In the genomic region with DNA sequence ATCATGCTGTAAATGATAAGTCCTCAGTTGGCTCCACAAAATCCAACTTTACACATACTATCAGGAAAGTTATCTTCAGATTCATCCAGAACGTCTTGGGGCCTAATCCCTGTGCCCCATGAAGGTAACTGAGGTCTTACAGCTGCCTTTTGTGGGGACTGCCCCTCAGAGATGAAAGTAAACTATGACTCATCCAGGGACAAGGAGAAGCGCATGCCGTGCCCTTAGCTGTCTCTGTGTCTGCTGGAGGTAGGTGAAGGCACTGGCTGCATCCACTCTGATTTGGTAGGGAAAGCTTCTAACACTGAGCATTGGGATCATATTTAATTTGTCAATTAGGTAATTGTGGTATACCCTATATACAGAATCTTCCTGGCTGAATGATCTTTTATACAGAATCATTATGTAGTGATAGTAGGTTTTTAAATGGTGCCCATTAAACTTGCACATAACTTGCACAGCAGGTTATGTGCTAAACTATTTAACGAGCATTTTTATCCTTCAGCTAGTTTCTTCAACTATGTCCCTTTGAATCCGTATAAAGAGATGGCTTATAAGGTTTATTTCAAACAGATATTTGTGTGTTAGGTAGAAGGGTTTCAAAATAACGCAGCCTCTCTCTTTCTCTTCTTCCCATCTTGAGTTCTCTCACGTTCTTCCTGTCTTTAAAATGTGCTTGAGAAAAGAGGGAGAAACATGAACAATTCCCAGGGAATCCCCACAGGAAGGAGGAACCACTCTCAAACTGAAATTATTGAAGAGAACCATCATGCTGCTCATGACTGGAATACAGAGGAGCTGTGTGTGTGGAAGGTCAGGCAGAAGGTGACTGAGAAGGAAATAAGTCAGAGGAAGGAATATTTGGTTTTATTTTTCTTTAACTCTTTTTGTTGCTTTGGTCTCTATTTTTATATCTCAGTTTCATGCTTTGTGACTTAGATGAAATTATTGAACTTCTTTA, we compare ENCODE assay signal across 8 cellular contexts.
DNase-seq lines count a peak whose midpoint lies in the region; ATAC-seq and TF ChIP-seq lines count a peak whose summit lies in the region.

No MANE protein-coding gene starts in this region.

- no peak overlapping the region for H3K4me3 Mint-ChIP-seq in activated T-helper 1 cell treated with anti-CD3 and anti-CD28 coated beads, Interleukin-12 subunit alpha, Interleukin-12 subunit beta, Interleukin-2, Interleukin-4 antibody, amounts not matched to agents 30 ng/mL and 10 ng/mL and 1 ng/mL, durations not matched to agents 14 hours and 24 hours and 36 hours

- no peak overlapping the region for H3K27ac Mint-ChIP-seq in activated T-helper 1 cell treated with anti-CD3 and anti-CD28 coated beads, Interleukin-12 subunit alpha, Interleukin-12 subunit beta, Interleukin-2, Interleukin-4 antibody, amounts not matched to agents 30 ng/mL and 10 ng/mL and 1 ng/mL, durations not matched to agents 14 hours and 24 hours and 36 hours

- H3K4me1 ChIP-seq in left lung: no peaks in the 10 kb centered on the region

- peaks cover 2% of the 10 kb centered on the region for H3K27me3 Mint-ChIP-seq in activated T-helper 1 cell treated with anti-CD3 and anti-CD28 coated beads, Interleukin-12 subunit alpha, Interleukin-12 subunit beta, Interleukin-2, Interleukin-4 antibody, amounts not matched to agents 30 ng/mL and 10 ng/mL and 1 ng/mL, durations not matched to agents 14 hours and 24 hours and 36 hours (ENCODE audit: insufficient read depth)

- no peak overlapping the region for H3K4me3 ChIP-seq in left lung

- ATAC-seq in GM18867 (IDR thresholded peaks at IDR 0.05; ENCODE audit: unreplicated experiment) (peak; percentile 96), GM21515 (IDR thresholded peaks at IDR 0.05; ENCODE audit: unreplicated experiment) (peak; percentile 90), HG03457 (IDR thresholded peaks at IDR 0.05; ENCODE audit: unreplicated experiment) (peak; percentile 91), left lung (peak; percentile 33)

- H3K9me3 Mint-ChIP-seq in activated T-helper 1 cell treated with anti-CD3 and anti-CD28 coated beads, Interleukin-12 subunit alpha, Interleukin-12 subunit beta, Interleukin-2, Interleukin-4 antibody, amounts not matched to agents 30 ng/mL and 10 ng/mL and 1 ng/mL, durations not matched to agents 14 hours and 24 hours and 36 hours: no peaks in the 10 kb centered on the region

- no peak for TF ChIP-seq CTCF in left lung (IDR thresholded peaks at IDR 0.05)

- H3K9me3 ChIP-seq in left lung: no peaks in the 10 kb centered on the region

- peaks cover 10% of the 10 kb centered on the region for H3K36me3 Mint-ChIP-seq in activated T-helper 1 cell treated with anti-CD3 and anti-CD28 coated beads, Interleukin-12 subunit alpha, Interleukin-12 subunit beta, Interleukin-2, Interleukin-4 antibody, amounts not matched to agents 30 ng/mL and 10 ng/mL and 1 ng/mL, durations not matched to agents 14 hours and 24 hours and 36 hours (ENCODE audit: low read depth)

- H3K27ac ChIP-seq in left lung: no peak overlapping the region

- intact Hi-C loops in left lung (cut with DNase I): no loop called here
- intact Hi-C loops in activated T-helper 1 cell treated with anti-CD3 and anti-CD28 coated beads, Interleukin-12 subunit alpha, Interleukin-12 subunit beta, Interleukin-2, Interleukin-4 antibody, amounts not matched to agents 30 ng/mL and 10 ng/mL and 1 ng/mL, durations not matched to agents 14 hours and 24 hours and 36 hours (cut with micrococcal nuclease): loop anchor here (10.0 kb wide), 1 partner anchor 641 kb away; no protein-coding TSS in a partner anchor

- peaks cover 24% of the 10 kb centered on the region for H3K4me1 Mint-ChIP-seq in activated T-helper 1 cell treated with anti-CD3 and anti-CD28 coated beads, Interleukin-12 subunit alpha, Interleukin-12 subunit beta, Interleukin-2, Interleukin-4 antibody, amounts not matched to agents 30 ng/mL and 10 ng/mL and 1 ng/mL, durations not matched to agents 14 hours and 24 hours and 36 hours (ENCODE audit: low read depth)

- no peaks in the 10 kb centered on the region for H3K27me3 ChIP-seq in left lung

- no peak for DNase-seq in left lung
- no peak for DNase-seq in HPDE6-E6E7 (ENCODE audit: extremely low spot score)
- no peak for DNase-seq in activated gamma-delta T cell treated with Interleukin-2 at 50 U/mL for 16 hours
- no peak for DNase-seq in COLO829 (ENCODE audit: low spot score)
- DNase-seq in activated T-helper 1 cell treated with anti-CD3 and anti-CD28 coated beads, Interleukin-12 subunit alpha, Interleukin-12 subunit beta, Interleukin-2, Interleukin-4 antibody, amounts not matched to agents 30 ng/mL and 10 ng/mL and 1 ng/mL, durations not matched to agents 14 hours and 24 hours and 36 hours (ENCODE audit: low spot score): no peak

- H3K36me3 ChIP-seq in left lung: no peaks in the 10 kb centered on the region

Comparison
In these comparisons a context has a peak if more than half of its experiments do, and no peak if none do; other contexts are left out.
1. ATAC-seq: peak in every context shown above with its lines; median percentile 96 in GM18867; 91 in HG03457; 90 in GM21515; 33 in left lung.